14 cellular contexts compared by ENCODE assay signal in genomic region chr9:111502506-111502905, GRCh38.
"Had no signal": no experiment of that assay in that cellular context is flagged by ENCODE, and none has a peak within 500 bp of the region (broad histone marks: within the 10 kb centered on the region; RNA-seq: fewer than 3 reads in every experiment).

No MANE protein-coding gene starts in this region.

- DNase-seq: cerebellar nuclear complex; erythroblast; islet precursor cell; natural killer cell; right lobe of liver; spleen; stimulated activated CD4-positive, alpha-beta T cell treated with anti-CD3 and anti-CD28 coated beads, Interleukin-15, amount 100 ng/mL, for 24 hours; stimulated activated CD4-positive, alpha-beta T cell treated with anti-CD3 and anti-CD28 coated beads, Interleukin-1b, Interleukin-23, amount 100 ng/mL, for 48 hours; stimulated activated CD4-positive, alpha-beta T cell treated with anti-CD3 and anti-CD28 coated beads, Interleukin-4, amount 100 ng/mL, for 24 hours; tibial artery; upper lobe of right lung had no signal

- H3K27ac ChIP-seq: cardiac muscle cell, right lobe of liver, spleen, tibial artery, upper lobe of right lung, vagina had no signal

- H3K27me3 ChIP-seq: cardiac muscle cell, right lobe of liver, spleen, tibial artery, upper lobe of right lung, vagina had no signal

- H3K9me3 ChIP-seq: right lobe of liver, tibial artery, upper lobe of right lung, vagina had no signal

- H3K4me1 ChIP-seq: right lobe of liver, spleen, tibial artery, upper lobe of right lung, vagina had no signal

- H3K4me3 ChIP-seq: cardiac muscle cell, right lobe of liver, spleen, tibial artery, upper lobe of right lung, vagina had no signal

- ATAC-seq: stimulated activated memory B cell treated with anti-CD40 and anti-IgM and Interleukin-4, amounts not matched to agents 10 μg/mL and 1 μg/mL and 100 μg/mL, for 72 hours; upper lobe of right lung had no signal

- H3K36me3 ChIP-seq: cardiac muscle cell, right lobe of liver, spleen, tibial artery, upper lobe of right lung, vagina had no signal
